28 cellular contexts compared by ENCODE assay signal in genomic region chr2:61451178-61451577, GRCh38.
"Had no signal": no experiment of that assay in that cellular context is flagged by ENCODE, and none has a peak within 500 bp of the region (broad histone marks: within the 10 kb centered on the region; RNA-seq: fewer than 3 reads in every experiment).

No MANE protein-coding gene starts in this region.

- H3K27me3 ChIP-seq: adrenal gland, body of pancreas, colonic mucosa had no signal

- H3K27me3 Mint-ChIP-seq: activated B cell treated with CpG ODN at 0.5 μM for 24 hours; activated CD4-positive, alpha-beta memory T cell treated with anti-CD3 and anti-CD28 coated beads, Interleukin-2, amount 10 ng/mL, durations not matched to agents 7 days and 5 days; activated naive CD4-positive, alpha-beta T cell treated with anti-CD3 and anti-CD28 coated beads, Interleukin-2, amount 10 ng/mL, durations not matched to agents 7 days and 5 days; activated naive CD8-positive, alpha-beta T cell treated with anti-CD3 and anti-CD28 coated beads, Interleukin-2, amount 50 U/mL, for 24 hours; activated T-cell treated with anti-CD3 and anti-CD28 coated beads, Interleukin-2, amount 50 U/mL, for 24 hours; T-helper 17 cell had no signal

- H3K4me1 ChIP-seq: colonic mucosa had no signal

- H3K4me3 Mint-ChIP-seq: activated B cell treated with CpG ODN at 0.5 μM for 24 hours; activated CD4-positive, alpha-beta memory T cell treated with anti-CD3 and anti-CD28 coated beads, Interleukin-2, amount 10 ng/mL, durations not matched to agents 7 days and 5 days; activated naive CD4-positive, alpha-beta T cell treated with anti-CD3 and anti-CD28 coated beads, Interleukin-2, amount 10 ng/mL, durations not matched to agents 7 days and 5 days; activated naive CD8-positive, alpha-beta T cell treated with anti-CD3 and anti-CD28 coated beads, Interleukin-2, amount 50 U/mL, for 24 hours; activated T-cell treated with anti-CD3 and anti-CD28 coated beads, Interleukin-2, amount 50 U/mL, for 24 hours; activated T-cell treated with anti-CD3 and anti-CD28 coated beads, Interleukin-2, amount 50 U/mL, for 72 hours; T-helper 17 cell; T-helper 2 cell treated with Interferon-gamma antibody and Interleukin-4, amounts not matched to agents 5 μg/mL and 100 μg/mL, for 36 hours had no signal

- H3K4me3 ChIP-seq: adrenal gland, body of pancreas, colonic mucosa had no signal

- DNase-seq: activated B cell treated with CpG ODN at 0.5 μM for 24 hours; activated CD4-positive, alpha-beta memory T cell treated with anti-CD3 and anti-CD28 coated beads, Interleukin-2, amount 10 ng/mL, durations not matched to agents 7 days and 5 days; activated CD4-positive, alpha-beta T cell treated with anti-CD3 and anti-CD28 coated beads for 48 hours; activated CD8-positive, alpha-beta memory T cell treated with anti-CD3 and anti-CD28 coated beads, Interleukin-2, amount 50 U/mL, for 48 hours; activated gamma-delta T cell; activated naive CD4-positive, alpha-beta T cell; activated naive CD4-positive, alpha-beta T cell treated with anti-CD3 and anti-CD28 coated beads, Interleukin-2, amount 10 ng/mL, durations not matched to agents 7 days and 5 days; activated naive CD8-positive, alpha-beta T cell treated with anti-CD3 and anti-CD28 coated beads, Interleukin-2, amount 50 U/mL, for 24 hours; activated T-cell treated with anti-CD3 and anti-CD28 coated beads for 4 hours; activated T-cell treated with anti-CD3 and anti-CD28 coated beads, Interleukin-2, amount 50 U/mL, for 24 hours; activated T-cell treated with anti-CD3 and anti-CD28 coated beads, Interleukin-2, amount 50 U/mL, for 72 hours; adrenal gland; amygdala; aorta; body of pancreas; caudate nucleus; cerebellar nuclear complex; colonic mucosa; effector CD8-positive, alpha-beta T cell; foreskin fibroblast; T-helper 1 cell; T-helper 17 cell; T1000; WERI-Rb-1 had no signal

- H3K9me3 ChIP-seq: adrenal gland, colonic mucosa had no signal

- H3K36me3 ChIP-seq: adrenal gland, colonic mucosa had no signal

- H3K27ac Mint-ChIP-seq: activated B cell treated with CpG ODN at 0.5 μM for 24 hours; activated CD4-positive, alpha-beta memory T cell treated with anti-CD3 and anti-CD28 coated beads, Interleukin-2, amount 10 ng/mL, durations not matched to agents 7 days and 5 days; activated naive CD4-positive, alpha-beta T cell treated with anti-CD3 and anti-CD28 coated beads, Interleukin-2, amount 10 ng/mL, durations not matched to agents 7 days and 5 days; activated naive CD8-positive, alpha-beta T cell treated with anti-CD3 and anti-CD28 coated beads, Interleukin-2, amount 50 U/mL, for 24 hours; activated T-cell treated with anti-CD3 and anti-CD28 coated beads, Interleukin-2, amount 50 U/mL, for 24 hours; activated T-cell treated with anti-CD3 and anti-CD28 coated beads, Interleukin-2, amount 50 U/mL, for 72 hours; T-helper 17 cell; T-helper 2 cell treated with Interferon-gamma antibody and Interleukin-4, amounts not matched to agents 5 μg/mL and 100 μg/mL, for 36 hours had no signal

- H3K9me3 Mint-ChIP-seq: activated B cell treated with CpG ODN at 0.5 μM for 24 hours; activated CD4-positive, alpha-beta memory T cell treated with anti-CD3 and anti-CD28 coated beads, Interleukin-2, amount 10 ng/mL, durations not matched to agents 7 days and 5 days; activated naive CD4-positive, alpha-beta T cell treated with anti-CD3 and anti-CD28 coated beads, Interleukin-2, amount 50 U/mL, for 72 hours; activated naive CD8-positive, alpha-beta T cell treated with anti-CD3 and anti-CD28 coated beads, Interleukin-2, amount 50 U/mL, for 24 hours; activated T-cell treated with anti-CD3 and anti-CD28 coated beads, Interleukin-2, amount 50 U/mL, for 24 hours; activated T-cell treated with anti-CD3 and anti-CD28 coated beads, Interleukin-2, amount 50 U/mL, for 72 hours had no signal

- ATAC-seq: activated CD4-positive, CD25-positive, alpha-beta regulatory T cell treated with anti-CD3 and anti-CD28 coated beads, Interleukin-2, amount 50 U/mL, for 24 hours; activated naive CD4-positive, alpha-beta T cell treated with anti-CD3 and anti-CD28 coated beads, Interleukin-2, amount 50 U/mL, for 72 hours; activated naive CD8-positive, alpha-beta T cell treated with anti-CD3 and anti-CD28 coated beads, Interleukin-2, amount 50 U/mL, for 24 hours; activated T-cell treated with anti-CD3 and anti-CD28 coated beads, Interleukin-2, amount 50 U/mL, for 72 hours; body of pancreas; esophagus mucosa; T-helper 17 cell had no signal

- H3K27ac ChIP-seq: adrenal gland, body of pancreas, colonic mucosa, WERI-Rb-1 had no signal
